15 cellular contexts compared by ENCODE assay signal in genomic region chr22:36649513-36649912, GRCh38. TPM values are rescaled to one million over a fixed set of nuclear protein-coding genes. Genes with fewer than 3 reads are reported as not detected.
"Had no signal": no experiment of that assay in that cellular context is flagged by ENCODE, and none has a peak within 500 bp of the region (broad histone marks: within the 10 kb centered on the region; RNA-seq: fewer than 3 reads in every experiment).

No MANE protein-coding gene starts in this region.

RNA-seq across cellular contexts. Expression of gene CACNG2, which starts 54.0 kb away (rescaled TPM):
- total RNA-seq: natural killer cell treated with Interleukin-12 subunit alpha and Interleukin-12 subunit beta and Interleukin-15 and Interleukin-18, amount 100 ng/mL, for 72 hours; osteocyte; pancreas; posterior vena cava; prostate gland; pulmonary artery endothelial cell; right atrium auricular region; sciatic nerve; smooth muscle cell; spleen; suprapubic skin; transverse colon; upper lobe of right lung; urinary bladder; uterus had no signal
